Comparison of ENCODE assay signal across 18 cellular contexts in the genomic region with DNA sequence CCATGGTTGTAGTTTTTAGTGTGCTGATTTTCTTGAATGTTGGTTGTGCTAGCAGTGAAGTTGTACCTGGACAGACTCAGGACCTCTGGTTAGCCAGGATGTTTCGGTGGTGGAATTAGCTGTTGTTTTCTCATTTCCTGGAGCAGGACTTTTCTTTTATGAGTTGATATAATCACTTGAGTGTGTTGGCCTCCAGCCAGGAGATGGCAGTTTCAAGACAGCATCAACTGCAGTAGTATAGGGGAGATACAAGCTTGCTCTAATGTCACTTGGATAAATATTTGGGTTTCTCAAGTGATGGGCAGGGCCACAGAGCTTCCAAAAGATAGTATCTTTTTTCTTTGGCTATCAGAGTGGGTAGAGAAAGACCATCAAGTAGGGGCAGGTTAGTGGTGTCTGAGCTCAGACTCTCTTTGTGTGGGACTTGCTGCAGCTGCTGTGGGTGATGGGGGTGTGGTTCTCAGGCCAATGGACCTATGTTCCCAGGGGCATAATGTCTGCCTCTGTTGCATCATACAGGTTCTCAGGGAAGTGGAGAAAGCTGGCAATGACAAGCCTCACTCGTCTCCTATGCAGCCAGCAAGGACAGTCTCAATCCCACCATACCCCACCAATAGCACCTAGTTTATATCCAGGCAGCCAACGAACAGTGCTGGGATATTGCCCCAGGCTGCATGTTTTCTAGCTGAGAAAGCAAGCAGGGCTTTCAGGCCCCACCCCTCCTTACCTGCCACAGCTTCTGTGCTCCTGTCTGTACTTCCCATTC. TPM values are rescaled to one million over a fixed set of nuclear protein-coding genes. Genes with fewer than 3 reads are reported as not detected.
DNase-seq lines count a peak whose midpoint lies in the region; ATAC-seq and TF ChIP-seq lines count a peak whose summit lies in the region.
"Had no signal": no experiment of that assay in that cellular context is flagged by ENCODE, and none has a peak within 500 bp of the region (broad histone marks: within the 10 kb centered on the region; RNA-seq: fewer than 3 reads in every experiment).

No MANE protein-coding gene starts in this region.

- ATAC-seq in HG03432 (IDR thresholded peaks at IDR 0.05; ENCODE audit: unreplicated experiment) (peak; percentile 42), RWPE2 (ENCODE audit: low read depth) (peak; percentile 98), GM19328 (IDR thresholded peaks at IDR 0.05; ENCODE audit: unreplicated experiment) (no peak), HG03039 (IDR thresholded peaks at IDR 0.05; ENCODE audit: unreplicated experiment) (no peak)
- ATAC-seq: activated CD4-positive, alpha-beta T cell treated with anti-CD3 and anti-CD28 coated beads for 36 hours; activated CD8-positive, alpha-beta memory T cell treated with anti-CD3 and anti-CD28 coated beads, Interleukin-2, amount 10 ng/mL, durations not matched to agents 7 days and 5 days had no signal

- H3K9me3 ChIP-seq in BE2C (no peaks in the 10 kb centered on the region; the same call in 1 of the 2 replicates), RWPE2 (ENCODE audit: severe bottlenecking) (peaks cover 2% of the 10 kb centered on the region)
- H3K9me3 ChIP-seq: SJSA1 had no signal

- H3K4me3 ChIP-seq in BE2C (ENCODE audit: low read depth, low read length) = no peak overlapping the region
- no peak overlapping the region for H3K4me3 ChIP-seq in RWPE2 (ENCODE audit: severe bottlenecking)
- H3K4me3 ChIP-seq: left ventricle myocardium inferior, SJSA1 had no signal

- H3K4me1 ChIP-seq in BE2C (no peaks in the 10 kb centered on the region; the same call in 1 of the 2 replicates), RWPE2 (ENCODE audit: insufficient read depth, poor library complexity, severe bottlenecking) (peaks cover 17% of the 10 kb centered on the region)
- H3K4me1 ChIP-seq: left ventricle myocardium inferior, SJSA1 had no signal

- DNase-seq in BE2C (peak; percentile 18), RWPE2 (ENCODE audit: low spot score) (peak; percentile 73), islet precursor cell (peak; percentile 93), NOMO-1 treated with dmso at 0.1 percent for 144 hours (lab: John Stamatoyannopoulos, UW; ENCODE audit: unreplicated experiment) (no peak)
- DNase-seq in effector CD8-positive, alpha-beta T cell (lab: John Stamatoyannopoulos, UW) = no peak
- DNase-seq: activated CD4-positive, alpha-beta T cell treated with anti-CD3 and anti-CD28 coated beads for 36 hours; activated CD8-positive, alpha-beta memory T cell treated with anti-CD3 and anti-CD28 coated beads, Interleukin-2, amount 10 ng/mL, durations not matched to agents 7 days and 5 days; activated effector memory CD4-positive, alpha-beta T cell treated with anti-CD3 and anti-CD28 coated beads, Interleukin-2, amount 50 U/mL, for 16 hours; GF-D8; left ventricle myocardium inferior; NCI-H2227 treated with DMSO at 0.1 percent for 48 hours; NK-92 treated with Interleukin-12 subunit alpha and Interleukin-12 subunit beta, amount 100 ng/mL, for 24 hours; stimulated activated CD4-positive, alpha-beta T cell treated with anti-CD3 and anti-CD28 coated beads, Interleukin-2, amount 100 ng/mL, for 48 hours; substantia nigra had no signal

- H3K36me3 ChIP-seq in BE2C (no peaks in the 10 kb centered on the region), RWPE2 (ENCODE audit: low read depth) (no peaks in the 10 kb centered on the region)
- H3K36me3 ChIP-seq: left ventricle myocardium inferior, SJSA1 had no signal

- no peaks in the 10 kb centered on the region for H3K27me3 ChIP-seq in BE2C
- no peaks in the 10 kb centered on the region for H3K27me3 ChIP-seq in RWPE2 (ENCODE audit: insufficient read depth, poor library complexity, severe bottlenecking)
- H3K27me3 ChIP-seq: SJSA1 had no signal

- H3K27ac ChIP-seq in RWPE2 (ENCODE audit: poor library complexity, severe bottlenecking) = peak overlapping the region; percentile 52
- H3K27ac ChIP-seq: left ventricle myocardium inferior, SJSA1 had no signal

- no peak for TF ChIP-seq CTCF in BE2C (IDR thresholded peaks at IDR 0.05; ENCODE audit: low read depth, low read length)
- no peak for TF ChIP-seq CTCF in RWPE2 (IDR thresholded peaks at IDR 0.05; ENCODE audit: poor library complexity, severe bottlenecking)

RNA-seq across cellular contexts. Expression of a gene that starts 14.6 kb away (rescaled TPM):
- 0.96 TPM for polyA plus RNA-seq in BE2C (2012; ENCODE audit: insufficient read depth, insufficient read length, low read depth)

RNA-seq across cellular contexts. Expression of a gene that starts 19.9 kb away (rescaled TPM):
- 0.42 TPM for polyA plus RNA-seq in BE2C (2012; ENCODE audit: insufficient read depth, insufficient read length, low read depth)

RNA-seq across cellular contexts. Expression of a gene that starts 39.8 kb away (rescaled TPM):
- 102 TPM for polyA plus RNA-seq in BE2C (2012; ENCODE audit: insufficient read depth, insufficient read length, low read depth)

RNA-seq across cellular contexts. Expression of a gene that starts 48.9 kb away (rescaled TPM):
- not detected for polyA plus RNA-seq in BE2C (2012; ENCODE audit: insufficient read depth, insufficient read length, low read depth)

Comparison
In these comparisons a context has a peak if more than half of its experiments do, and no peak if none do; other contexts are left out.
1. DNase-seq: peak in BE2C (single experiment), RWPE2 (single experiment) and islet precursor cell (single experiment); none in NOMO-1 treated with dmso at 0.1 percent for 144 hours (single experiment) and effector CD8-positive, alpha-beta T cell (single experiment).
2. ATAC-seq: peak in HG03432 (single experiment) and RWPE2 (single experiment); none in GM19328 (single experiment) and HG03039 (single experiment).